Comparison of ENCODE assay signal across 24 cellular contexts in genomic region chr4:148090029-148090428, GRCh38.
"Had no signal": no experiment of that assay in that cellular context is flagged by ENCODE, and none has a peak within 500 bp of the region (broad histone marks: within the 10 kb centered on the region; RNA-seq: fewer than 3 reads in every experiment).

No MANE protein-coding gene starts in this region.

- H3K4me3 ChIP-seq: esophagus squamous epithelium, ovary, psoas muscle, skin epidermis, spleen, suprapubic skin, transverse colon, vagina had no signal

- ATAC-seq: naive thymus-derived CD4-positive, alpha-beta T cell; stimulated activated naive B cell treated with anti-CD40 and anti-IgM and Interleukin-4, amounts not matched to agents 10 μg/mL and 1 μg/mL and 100 μg/mL, for 72 hours had no signal

- H3K36me3 ChIP-seq: esophagus squamous epithelium, ovary, suprapubic skin, transverse colon, vagina had no signal

- H3K27ac ChIP-seq: esophagus squamous epithelium, ovary, psoas muscle, skin epidermis, spleen, suprapubic skin, transverse colon, vagina had no signal

- H3K4me1 ChIP-seq: esophagus squamous epithelium, spleen, suprapubic skin, transverse colon, vagina had no signal

- H3K4me3 Mint-ChIP-seq: dendritic cell treated with granulocyte-macrophage colony-stimulating factor and Interleukin-4, amounts not matched to agents 40 ng/mL and 50 ng/mL, for 4 days; immature natural killer cell; naive thymus-derived CD4-positive, alpha-beta T cell; nephron progenitor cell; stimulated activated naive B cell treated with anti-CD40 and anti-IgM and Interleukin-4, amounts not matched to agents 10 μg/mL and 1 μg/mL and 100 μg/mL, for 72 hours; stimulated activated naive CD8-positive, alpha-beta T cell treated with anti-CD3 and anti-CD28 coated beads, Interleukin-15, amount 100 ng/mL, for 72 hours had no signal

- H3K27me3 ChIP-seq: esophagus squamous epithelium, ovary, spleen, suprapubic skin, transverse colon, vagina had no signal

- H3K9me3 ChIP-seq: esophagus squamous epithelium, ovary, psoas muscle, spleen, suprapubic skin, transverse colon, vagina had no signal

- H3K4me1 Mint-ChIP-seq: immature natural killer cell; nephron progenitor cell; stimulated activated naive CD8-positive, alpha-beta T cell treated with anti-CD3 and anti-CD28 coated beads, Interleukin-15, amount 100 ng/mL, for 72 hours had no signal

- H3K9me3 Mint-ChIP-seq: stimulated activated naive B cell treated with anti-CD40 and anti-IgM and Interleukin-4, amounts not matched to agents 10 μg/mL and 1 μg/mL and 100 μg/mL, for 72 hours had no signal

- H3K27ac Mint-ChIP-seq: dendritic cell treated with granulocyte-macrophage colony-stimulating factor and Interleukin-4, amounts not matched to agents 40 ng/mL and 50 ng/mL, for 4 days; nephron progenitor cell; stimulated activated naive B cell treated with anti-CD40 and anti-IgM and Interleukin-4, amounts not matched to agents 10 μg/mL and 1 μg/mL and 100 μg/mL, for 72 hours; stimulated activated naive CD8-positive, alpha-beta T cell treated with anti-CD3 and anti-CD28 coated beads, Interleukin-15, amount 100 ng/mL, for 72 hours had no signal

- H3K36me3 Mint-ChIP-seq: immature natural killer cell had no signal

- DNase-seq: cerebellar nuclear complex; effector CD8-positive, alpha-beta T cell; esophagus squamous epithelium; foreskin melanocyte; hypothalamus; immature natural killer cell; kidney glomerular epithelial cell; mesenchymal stem cell; midbrain; naive thymus-derived CD4-positive, alpha-beta T cell; nephron progenitor cell; nucleus accumbens; ovary; psoas muscle; right cardiac atrium; spleen; stimulated activated CD4-positive, alpha-beta T cell treated with anti-CD3 and anti-CD28 coated beads, Interleukin-4, amount 100 ng/mL, for 4 hours; stimulated activated naive B cell treated with anti-CD40 and anti-IgM and Interleukin-4, amounts not matched to agents 10 μg/mL and 1 μg/mL and 100 μg/mL, for 72 hours; stimulated activated naive CD8-positive, alpha-beta T cell treated with anti-CD3 and anti-CD28 coated beads, Interleukin-15, amount 100 ng/mL, for 72 hours; transverse colon had no signal

- H3K27me3 Mint-ChIP-seq: dendritic cell treated with granulocyte-macrophage colony-stimulating factor and Interleukin-4, amounts not matched to agents 40 ng/mL and 50 ng/mL, for 4 days; naive thymus-derived CD4-positive, alpha-beta T cell; stimulated activated naive B cell treated with anti-CD40 and anti-IgM and Interleukin-4, amounts not matched to agents 10 μg/mL and 1 μg/mL and 100 μg/mL, for 72 hours; stimulated activated naive CD8-positive, alpha-beta T cell treated with anti-CD3 and anti-CD28 coated beads, Interleukin-15, amount 100 ng/mL, for 72 hours had no signal
